11 cellular contexts compared by ENCODE assay signal in genomic region chr7:26195182-26195581, GRCh38. TPM values are rescaled to one million over a fixed set of nuclear protein-coding genes. Genes with fewer than 3 reads are reported as not detected.
DNase-seq lines count a peak whose midpoint lies in the region; ATAC-seq and TF ChIP-seq lines count a peak whose summit lies in the region.
"Had no signal": no experiment of that assay in that cellular context is flagged by ENCODE, and none has a peak within 500 bp of the region (broad histone marks: within the 10 kb centered on the region; RNA-seq: fewer than 3 reads in every experiment).

No MANE protein-coding gene starts in this region.

- 0 out of 2 replicates have a peak overlapping the region, but pooled peaks have one; percentile 14 for H3K27ac ChIP-seq in 22Rv1

- peaks cover 76% of the 10 kb centered on the region for H3K4me1 Mint-ChIP-seq in activated B cell treated with CpG ODN at 0.5 μM for 24 hours

- intact Hi-C loops in activated B cell treated with CpG ODN at 0.5 μM for 24 hours (cut with micrococcal nuclease) (loop anchor here (5.0 kb wide), 1 partner anchor 967 kb away; no protein-coding TSS in a partner anchor), posterior vena cava (cut with DNase I) (loop anchor here in 1 of 2 donors (10.0 kb wide), 1 partner anchor 960 kb away; the partner anchor contains the start of genes HOXA3 and HOXA7)

- peak overlapping the region; percentile 24 for H3K4me3 Mint-ChIP-seq in activated B cell treated with CpG ODN at 0.5 μM for 24 hours

- peak overlapping the region; percentile 38; the same call in 1 of the 2 replicates for H3K4me3 ChIP-seq in GM06990 (replicated peaks; ENCODE audit: low read depth, low read length)
- H3K4me3 ChIP-seq in iPS-15b (ENCODE audit: low read depth, low read length): no peak overlapping the region
- H3K4me3 ChIP-seq: sigmoid colon had no signal

- no peaks in the 10 kb centered on the region for H3K9me3 ChIP-seq in iPS-15b (ENCODE audit: control insufficient read depth, insufficient read depth, low read length)
- H3K9me3 ChIP-seq: sigmoid colon had no signal

- peak overlapping the region; percentile 13 for H3K9ac ChIP-seq in iPS-15b (ENCODE audit: low read depth, low read length)

- no peaks in the 10 kb centered on the region for H3K4me1 ChIP-seq in iPS-15b (ENCODE audit: control insufficient read depth, insufficient read depth, low read length)

- H3K9me3 Mint-ChIP-seq in activated B cell treated with CpG ODN at 0.5 μM for 24 hours: no peaks in the 10 kb centered on the region

- DNase-seq in GM06990 (ENCODE audit: extremely low read depth, insufficient read length): no peak
- no peak for DNase-seq in activated B cell treated with CpG ODN at 0.5 μM for 24 hours
- no peak for DNase-seq in NCI-H187 treated with DMSO at 0.1 percent for 48 hours (lab: John Stamatoyannopoulos, UW)
- no peak for DNase-seq in posterior vena cava (ENCODE audit: low spot score)
- no peak for DNase-seq in EL
- DNase-seq in iPS-NIHi11 (ENCODE audit: low spot score): no peak
- DNase-seq: activated CD4-positive, alpha-beta T cell treated with anti-CD3 and anti-CD28 coated beads for 4 hours; SIG-M5; sigmoid colon had no signal

- no peak for ATAC-seq in activated B cell treated with CpG ODN at 0.5 μM for 24 hours (ENCODE audit: low read depth)

- POLR2A ChIA-PET in activated B cell treated with CpG ODN at 0.5 μM for 24 hours (lab: Charles Lee): interaction anchor here (0.6 to 1.7 kb wide), 18 partner anchors 8 to 302 kb away, joined by 3 to 22 read pairs (median 4); partner anchors contain the start of gene NFE2L3

- no peak for TF ChIP-seq CTCF in 22Rv1 (IDR thresholded peaks at IDR 0.05)
- no peak for TF ChIP-seq CTCF in GM06990 (IDR thresholded peaks at IDR 0.05; ENCODE audit: insufficient read depth, low read length, poor library complexity, severe bottlenecking)
- TF ChIP-seq CTCF in activated B cell treated with CpG ODN at 0.5 μM for 24 hours (IDR thresholded peaks at IDR 0.05): no peak

- peak overlapping the region; percentile 84 for H3K27ac Mint-ChIP-seq in activated B cell treated with CpG ODN at 0.5 μM for 24 hours

- H3K27me3 Mint-ChIP-seq in activated B cell treated with CpG ODN at 0.5 μM for 24 hours: no peaks in the 10 kb centered on the region

- H3K36me3 Mint-ChIP-seq in activated B cell treated with CpG ODN at 0.5 μM for 24 hours (ENCODE audit: low read depth): peaks cover 98% of the 10 kb centered on the region

- H3K36me3 ChIP-seq in GM06990 (ENCODE audit: control insufficient read depth, insufficient read depth, low read length): peaks cover 20% of the 10 kb centered on the region
- H3K36me3 ChIP-seq in iPS-15b (ENCODE audit: control insufficient read depth, insufficient read depth, low read length): peaks cover 64% of the 10 kb centered on the region

- H3K27me3 ChIP-seq in GM06990 (replicated peaks; ENCODE audit: control insufficient read depth, insufficient read depth, low read length): no peaks in the 10 kb centered on the region
- H3K27me3 ChIP-seq in iPS-15b (ENCODE audit: control insufficient read depth, insufficient read depth, low read length): no peaks in the 10 kb centered on the region
- H3K27me3 ChIP-seq: sigmoid colon had no signal

- CTCF ChIA-PET in activated B cell treated with CpG ODN at 0.5 μM for 24 hours (lab: Charles Lee): interaction anchor here (2.8 to 6.3 kb wide), 2 partner anchors 43 to 106 kb away, joined by 5 to 123 read pairs; partner anchors contain the start of gene NFE2L3

RNA-seq across cellular contexts. Expression of gene HNRNPA2B1, which starts 5.4 kb away (rescaled TPM):
- 618 and 634 TPM in 2 replicates for total RNA-seq in activated B cell treated with CpG ODN at 0.5 μM for 24 hours
- 100 to 1,000 TPM; 269 to 275 TPM for total RNA-seq in posterior vena cava

RNA-seq across cellular contexts. Expression of gene CBX3, which starts 6.4 kb away (rescaled TPM):
- total RNA-seq in activated B cell treated with CpG ODN at 0.5 μM for 24 hours (123 and 125 TPM in 2 replicates), posterior vena cava (10 to 100 TPM; 74.2 to 94.8 TPM)

RNA-seq across cellular contexts. Expression of gene NFE2L3, which starts 43.2 kb away (rescaled TPM):
- total RNA-seq in activated B cell treated with CpG ODN at 0.5 μM for 24 hours: 2.7 and 3.0 TPM in 2 replicates
- 1 to 10 TPM; 1.8 to 2.0 TPM for total RNA-seq in posterior vena cava
